ENCODE assay signal across 2 cellular contexts in genomic region chr9:129885018-129885669, GRCh38.
TF ChIP-seq lines count a peak whose summit lies in the region.

No MANE protein-coding gene starts in this region.

TF ChIP-seq in GM12891, 5 proteins besides CTCF, POLR2A, EP300 and RAD21:
- TF ChIP-seq TAF1 (IDR thresholded peaks at IDR 0.05; ENCODE audit: low read depth, low read length) (0 out of 2 replicates have a peak, but pooled peaks have one; percentile 29), SPI1 (IDR thresholded peaks at IDR 0.05; ENCODE audit: low read depth, low read length) (peak; percentile 32; the same call in 1 of the 2 replicates), POLR2AphosphoS5 (IDR thresholded peaks at IDR 0.05; ENCODE audit: low read depth, low read length) (peak; percentile 76), PAX5 (IDR thresholded peaks at IDR 0.05; ENCODE audit: insufficient read depth, low read length, severe bottlenecking) (no peak), POU2F2 (IDR thresholded peaks at IDR 0.05; ENCODE audit: low read depth, low read length) (0 out of 2 replicates have a peak, but pooled peaks have one; percentile 42)

TF ChIP-seq in HepG2, 621 proteins besides CTCF, POLR2A, EP300 and RAD21 (continues in another document):
- TF ChIP-seq CAMTA2 (CRISPR knock-in tag; IDR thresholded peaks at IDR 0.05; ENCODE audit: borderline replicate concordance): 0 out of 2 replicates have a peak, but pooled peaks have one; percentile 22
- TF ChIP-seq ARID4A (CRISPR knock-in tag; IDR thresholded peaks at IDR 0.05; ENCODE audit: borderline replicate concordance): 0 out of 2 replicates have a peak, but pooled peaks have one; percentile 40
- 0 out of 2 replicates have a peak, but pooled peaks have one; percentile 19 for TF ChIP-seq NRL (CRISPR knock-in tag; IDR thresholded peaks at IDR 0.05; ENCODE audit: borderline replicate concordance)
- peak; percentile 36 for TF ChIP-seq MYC (CRISPR knock-in tag; IDR thresholded peaks at IDR 0.05; ENCODE audit: borderline replicate concordance)
- TF ChIP-seq ZNF44 (CRISPR knock-in tag; IDR thresholded peaks at IDR 0.05): peak; percentile 68; the same call in 1 of the 2 replicates
- no peak for TF ChIP-seq TAF15 (IDR thresholded peaks at IDR 0.05; ENCODE audit: low read depth, low read length, poor library complexity, severe bottlenecking)
- TF ChIP-seq PCBP1 (IDR thresholded peaks at IDR 0.05; ENCODE audit: borderline replicate concordance, low read depth, low read length): 0 out of 2 replicates have a peak, but pooled peaks have one; percentile 15
- no peak for TF ChIP-seq SRF (IDR thresholded peaks at IDR 0.05; ENCODE audit: low read depth, low read length)
- no peak for TF ChIP-seq FOXO4 (CRISPR knock-in tag; conservative IDR thresholded peaks at IDR 0.05)
- 0 out of 2 replicates have a peak, but pooled peaks have one; percentile 20 for TF ChIP-seq MEIS2 (CRISPR knock-in tag; IDR thresholded peaks at IDR 0.05)
- no peak for TF ChIP-seq IRF9 (CRISPR knock-in tag; IDR thresholded peaks at IDR 0.05; ENCODE audit: borderline replicate concordance)
- peak; percentile 44; the same call in 1 of the 2 replicates for TF ChIP-seq ZNF564 (CRISPR knock-in tag; IDR thresholded peaks at IDR 0.05)
- TF ChIP-seq MATR3 (CRISPR knock-in tag; IDR thresholded peaks at IDR 0.05): no peak
- 0 out of 2 replicates have a peak, but pooled peaks have one; percentile 23 for TF ChIP-seq RBAK (CRISPR knock-in tag; IDR thresholded peaks at IDR 0.05)
- peak; percentile 8 for TF ChIP-seq ZEB1 (IDR thresholded peaks at IDR 0.05; ENCODE audit: insufficient replicate concordance, low read depth)
- TF ChIP-seq ASH2L (IDR thresholded peaks at IDR 0.05; ENCODE audit: insufficient read length, low read depth, low read length): no peak
- 0 out of 2 replicates have a peak, but pooled peaks have one; percentile 6 for TF ChIP-seq BATF2 (CRISPR knock-in tag; IDR thresholded peaks at IDR 0.05)
- TF ChIP-seq ZNF253 (CRISPR knock-in tag; IDR thresholded peaks at IDR 0.05; ENCODE audit: borderline replicate concordance): 0 out of 2 replicates have a peak, but pooled peaks have one; percentile 17
- TF ChIP-seq ZNF501 (CRISPR knock-in tag; IDR thresholded peaks at IDR 0.05): peak; percentile 13; the same call in 1 of the 2 replicates
- TF ChIP-seq ZNF605 (CRISPR knock-in tag; IDR thresholded peaks at IDR 0.05): no peak
- TF ChIP-seq HIC2 (CRISPR knock-in tag; IDR thresholded peaks at IDR 0.05; ENCODE audit: low read depth): peak; percentile 25; the same call in 1 of the 2 replicates
- TF ChIP-seq HNF1B (CRISPR knock-in tag; IDR thresholded peaks at IDR 0.05): peak; percentile 68; the same call in 1 of the 2 replicates
- peak; percentile 22; the same call in 1 of the 2 replicates for TF ChIP-seq ZNF451 (CRISPR knock-in tag; IDR thresholded peaks at IDR 0.05)
- TF ChIP-seq AGO2 (optimal IDR thresholded peaks at IDR 0.05; ENCODE audit: low read depth, low read length): peak; percentile 53
- TF ChIP-seq ZBTB38 (CRISPR knock-in tag; IDR thresholded peaks at IDR 0.05): peak; percentile 69
- TF ChIP-seq ZBTB20 (CRISPR knock-in tag; IDR thresholded peaks at IDR 0.05; ENCODE audit: borderline replicate concordance, low read depth): 0 out of 2 replicates have a peak, but pooled peaks have one; percentile 35
- TF ChIP-seq ZFP91 (CRISPR knock-in tag; IDR thresholded peaks at IDR 0.05; ENCODE audit: borderline replicate concordance): peak; percentile 57
- TF ChIP-seq KDM5B (CRISPR knock-in tag; IDR thresholded peaks at IDR 0.05; ENCODE audit: borderline replicate concordance): peak; percentile 39; the same call in 1 of the 2 replicates
- TF ChIP-seq ZNF691 (CRISPR knock-in tag; IDR thresholded peaks at IDR 0.05; ENCODE audit: borderline replicate concordance, low read depth): peak; percentile 64
- no peak for TF ChIP-seq NONO (IDR thresholded peaks at IDR 0.05)
- TF ChIP-seq NONO (CRISPR knock-in tag; conservative IDR thresholded peaks at IDR 0.05): peak; percentile 36; the same call in 1 of the 2 replicates
- TF ChIP-seq MXD3 (CRISPR knock-in tag; IDR thresholded peaks at IDR 0.05): peak; percentile 26; the same call in 1 of the 2 replicates
- TF ChIP-seq HOXA3 (CRISPR knock-in tag; IDR thresholded peaks at IDR 0.05): peak; percentile 43; the same call in 1 of the 2 replicates
- 0 out of 2 replicates have a peak, but pooled peaks have one; percentile 35 for TF ChIP-seq ZNF264 (CRISPR knock-in tag; IDR thresholded peaks at IDR 0.05)
- TF ChIP-seq ZFY (CRISPR knock-in tag; IDR thresholded peaks at IDR 0.05): peak; percentile 68
- TF ChIP-seq ZNF687 (CRISPR knock-in tag; IDR thresholded peaks at IDR 0.05): peak; percentile 64
- TF ChIP-seq MZF1 (CRISPR knock-in tag; IDR thresholded peaks at IDR 0.05; ENCODE audit: borderline replicate concordance): 0 out of 2 replicates have a peak, but pooled peaks have one; percentile 18
